1 cellular context compared by ENCODE assay signal in the genomic region with DNA sequence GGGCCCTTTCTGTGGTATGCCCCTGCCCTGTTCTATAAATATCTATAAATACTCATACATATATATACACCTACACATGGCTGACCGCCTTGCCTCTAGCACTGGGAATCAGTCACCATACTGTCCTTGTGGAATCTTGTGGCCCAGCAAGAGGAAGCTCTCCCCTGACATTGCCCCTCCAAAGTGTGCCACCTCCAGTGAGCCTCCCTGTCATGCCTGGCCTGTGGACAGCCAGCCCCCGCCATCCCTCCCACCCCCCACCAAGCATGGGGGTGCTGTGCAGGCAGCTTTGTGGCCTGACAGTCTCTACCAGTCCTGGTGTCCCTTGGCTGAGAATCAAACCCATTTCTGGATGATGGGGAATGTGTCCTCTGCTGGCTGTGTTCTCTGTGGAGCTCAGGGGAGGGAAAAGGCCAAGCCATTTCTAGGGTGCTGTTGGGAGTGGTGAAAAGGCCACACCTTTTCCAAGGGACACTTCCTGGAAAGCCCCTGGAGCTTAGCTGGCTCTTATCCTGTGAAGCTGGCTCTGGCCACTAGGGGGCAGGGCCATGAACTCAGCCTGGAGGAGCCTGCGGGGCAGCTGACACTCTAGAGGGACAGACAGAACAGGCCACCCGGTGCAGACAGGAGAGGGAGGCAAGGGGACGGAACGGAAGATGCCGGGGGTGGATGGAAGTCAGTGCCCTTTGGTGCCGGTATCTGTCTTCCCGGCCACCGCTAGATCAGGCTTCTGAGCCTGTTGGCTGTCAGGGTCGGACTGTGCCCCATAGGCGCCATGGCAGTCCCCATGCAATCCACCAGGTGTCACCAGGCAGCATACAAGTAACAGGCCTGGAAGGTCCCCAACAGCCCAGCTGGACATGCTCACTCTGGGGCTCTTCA.
TF ChIP-seq lines count a peak whose summit lies in the region.

No MANE protein-coding gene starts in this region.

TF ChIP-seq in GM12878, 131 proteins besides CTCF, POLR2A, EP300 and RAD21 (continued from another document):
- peak; percentile 56 for TF ChIP-seq RELB (IDR thresholded peaks at IDR 0.05; ENCODE audit: low read depth)
